20 cellular contexts compared by ENCODE assay signal in the genomic region with DNA sequence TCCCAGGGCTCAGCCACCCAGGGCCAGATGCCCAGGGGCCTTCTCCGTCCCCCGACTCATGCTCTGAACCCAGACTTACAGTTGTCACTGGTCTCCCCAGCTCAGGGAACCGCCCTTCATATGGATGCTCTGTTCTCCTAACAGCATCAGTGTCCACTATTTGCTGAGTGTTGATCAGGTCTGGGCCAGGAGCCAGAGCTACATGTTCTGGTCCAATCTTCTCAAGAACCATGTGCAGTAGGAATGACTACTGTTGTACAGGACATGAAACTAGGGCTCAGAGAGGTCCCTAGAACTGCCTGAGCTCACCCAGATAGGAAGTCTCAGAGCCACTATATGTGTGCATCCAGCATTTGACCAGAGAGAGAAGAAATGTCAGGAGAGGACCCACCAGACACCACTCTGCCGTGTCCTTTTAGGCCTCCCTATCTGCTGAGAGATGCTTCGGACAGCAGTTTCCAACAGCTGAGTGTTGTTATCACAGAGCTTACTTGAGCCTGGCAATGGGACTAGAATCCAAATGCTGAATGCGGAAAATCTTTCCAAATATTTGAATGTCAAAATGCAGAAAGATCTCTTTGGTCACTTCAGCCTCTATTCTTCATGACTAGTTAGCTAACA.
A peak's percentile ranks its signal among the peaks of the same experiment; 100 is the strongest.
DNase-seq lines count a peak whose midpoint lies in the region; ATAC-seq and TF ChIP-seq lines count a peak whose summit lies in the region.
"Had no signal": no experiment of that assay in that cellular context is flagged by ENCODE, and none has a peak within 500 bp of the region (broad histone marks: within the 10 kb centered on the region; RNA-seq: fewer than 3 reads in every experiment).

No MANE protein-coding gene starts in this region.

- H3K9me3 ChIP-seq in upper lobe of right lung: no peaks in the 10 kb centered on the region
- H3K9me3 ChIP-seq: right lobe of liver had no signal

- DNase-seq in activated CD8-positive, alpha-beta memory T cell treated with anti-CD3 and anti-CD28 coated beads for 24 hours: peak; percentile 11
- no peak for DNase-seq in activated CD8-positive, alpha-beta memory T cell treated with anti-CD3 and anti-CD28 coated beads, Interleukin-2, amount 50 U/mL, for 4 hours
- DNase-seq in left cardiac atrium (no peak), osteocyte (ENCODE audit: extremely low spot score, unreplicated experiment) (no peak), upper lobe of right lung (no peak), NCI-H526 treated with DMSO at 0.1 percent for 48 hours (lab: John Stamatoyannopoulos, UW) (no peak)
- DNase-seq: DMS153; effector memory CD4-positive, alpha-beta T cell; NCI-H2029; NCI-H510A treated with DMSO at 0.1 percent for 48 hours; right lobe of liver; T1000; trophoblast cell had no signal

- ATAC-seq in left cardiac atrium (peak; percentile 49 to 56), upper lobe of right lung (no peak), HG02678 (IDR thresholded peaks at IDR 0.05; ENCODE audit: unreplicated experiment) (no peak), HG03108 (IDR thresholded peaks at IDR 0.05; ENCODE audit: unreplicated experiment) (no peak)
- ATAC-seq: HepG2 had no signal

- H3K27me3 Mint-ChIP-seq in osteocyte (ENCODE audit: unreplicated experiment): no peaks in the 10 kb centered on the region
- H3K27me3 Mint-ChIP-seq: memory B cell had no signal

- TF ChIP-seq CTCF in osteocyte (IDR thresholded peaks at IDR 0.05) (no peak), upper lobe of right lung (IDR thresholded peaks at IDR 0.05) (no peak)

- peaks cover 58% of the 10 kb centered on the region for H3K4me1 Mint-ChIP-seq in osteocyte (ENCODE audit: unreplicated experiment)

- H3K27ac Mint-ChIP-seq in osteocyte (ENCODE audit: unreplicated experiment): peak overlapping the region; percentile 45
- H3K27ac Mint-ChIP-seq: activated naive CD8-positive, alpha-beta T cell; memory B cell had no signal

- H3K27ac ChIP-seq in upper lobe of right lung: peak overlapping the region; percentile 39
- H3K27ac ChIP-seq: 22Rv1; BLaER1 treated with 17β-estradiol and CSF1 and Interleukin-3, amounts not matched to agents 10 nM and 100 nM; right lobe of liver had no signal

- no peak overlapping the region for H3K4me3 ChIP-seq in upper lobe of right lung
- H3K4me3 ChIP-seq: BLaER1 treated with 17β-estradiol and CSF1 and Interleukin-3, amounts not matched to agents 10 nM and 100 nM; right lobe of liver had no signal

- intact Hi-C loops in left cardiac atrium (cut with DNase I) (loop anchor here in 1 of 2 donors (2.0 kb wide), 1 partner anchor 69 kb away; no protein-coding TSS in a partner anchor), upper lobe of right lung (cut with DNase I) (no loop called here)

- H3K4me3 Mint-ChIP-seq in osteocyte (ENCODE audit: unreplicated experiment): no peak overlapping the region
- H3K4me3 Mint-ChIP-seq: activated naive CD8-positive, alpha-beta T cell; memory B cell had no signal

- no peaks in the 10 kb centered on the region for H3K27me3 ChIP-seq in upper lobe of right lung
- H3K27me3 ChIP-seq: BLaER1 treated with 17β-estradiol and CSF1 and Interleukin-3, amounts not matched to agents 10 nM and 100 nM; right lobe of liver had no signal

- peaks cover 14% of the 10 kb centered on the region for H3K36me3 ChIP-seq in upper lobe of right lung

- H3K4me1 ChIP-seq in upper lobe of right lung: peaks cover 34% of the 10 kb centered on the region
- H3K4me1 ChIP-seq: right lobe of liver had no signal

- H3K36me3 Mint-ChIP-seq in osteocyte (ENCODE audit: unreplicated experiment): peaks cover 21% of the 10 kb centered on the region
- H3K36me3 Mint-ChIP-seq: activated naive CD8-positive, alpha-beta T cell had no signal

- H3K9me3 Mint-ChIP-seq in osteocyte (ENCODE audit: unreplicated experiment): peaks cover 5% of the 10 kb centered on the region
- H3K9me3 Mint-ChIP-seq: memory B cell had no signal

Comparison
In these comparisons a context has a peak if more than half of its experiments do, and no peak if none do; other contexts are left out.
1. ATAC-seq: peak in left cardiac atrium (2 of 2); none in upper lobe of right lung (single experiment), HG02678 (single experiment) and HG03108 (single experiment).